Comparison of ENCODE assay signal across 1 cellular context in genomic region chr9:125548141-125548540, GRCh38.
TF ChIP-seq lines count a peak whose summit lies in the region.

No MANE protein-coding gene starts in this region.

TF ChIP-seq in GM12878, 131 proteins besides CTCF, POLR2A, EP300 and RAD21 (continued from another document):
- no peak for TF ChIP-seq ELK1 (IDR thresholded peaks at IDR 0.05; ENCODE audit: low read depth, low read length)
- TF ChIP-seq USF2 (IDR thresholded peaks at IDR 0.05; ENCODE audit: borderline replicate concordance, low read depth, low read length), result no peak
- no peak for TF ChIP-seq SMAD5 (IDR thresholded peaks at IDR 0.05; ENCODE audit: low read depth)
- TF ChIP-seq IKZF2 (IDR thresholded peaks at IDR 0.05), result no peak
- TF ChIP-seq HDGF (IDR thresholded peaks at IDR 0.05), result no peak
- no peak for TF ChIP-seq JUND (IDR thresholded peaks at IDR 0.05; ENCODE audit: low read depth, low read length)
- TF ChIP-seq CEBPZ (IDR thresholded peaks at IDR 0.05; ENCODE audit: low read depth, low read length), result no peak
- TF ChIP-seq HCFC1 (IDR thresholded peaks at IDR 0.05; ENCODE audit: low read length), result no peak
- TF ChIP-seq HSF1 (IDR thresholded peaks at IDR 0.05; ENCODE audit: low read depth, low read length), result no peak
- TF ChIP-seq CEBPB (IDR thresholded peaks at IDR 0.05; ENCODE audit: borderline replicate concordance in 1 of 2, low read depth in 2 of 2, low read length in 2 of 2), result no peak
- no peak for TF ChIP-seq RBBP5 (conservative IDR thresholded peaks at IDR 0.05)
